15 cellular contexts compared by ENCODE assay signal in genomic region chr17:41339571-41340169, GRCh38. TPM values are rescaled to one million over a fixed set of nuclear protein-coding genes. Genes with fewer than 3 reads are reported as not detected.
DNase-seq lines count a peak whose midpoint lies in the region; TF ChIP-seq lines count a peak whose summit lies in the region.
"Had no signal": no experiment of that assay in that cellular context is flagged by ENCODE, and none has a peak within 500 bp of the region (broad histone marks: within the 10 kb centered on the region; RNA-seq: fewer than 3 reads in every experiment).

No MANE protein-coding gene starts in this region.

- H3K27me3 Mint-ChIP-seq in CD14-positive monocyte (ENCODE audit: low read depth in 3 of 3) (peaks cover 3 to 9% (median 6%) of the 10 kb centered on the region in 3 donors), mesothelial cell of epicardium (ENCODE audit: low read depth) (no peaks in the 10 kb centered on the region)
- no peaks in the 10 kb centered on the region for H3K27me3 Mint-ChIP-seq in CD8-positive, alpha-beta memory T cell

- no peaks in the 10 kb centered on the region for H3K79me2 ChIP-seq in mammary epithelial cell (ENCODE audit: insufficient read depth, low read length)

- CTCF ChIA-PET in CD8-positive, alpha-beta memory T cell (lab: Charles Lee), result interaction anchor here (1.0 to 2.5 kb wide), 6 partner anchors 9 to 323 kb away, joined by 3 to 7 read pairs (median 4); partner anchors contain the start of genes KRT33A and KRTAP16-1
- CTCF ChIA-PET in mammary epithelial cell (lab: Charles Lee; ENCODE audit: low non-redundant PET), result no interaction called here

- DNase-seq in CD14-positive monocyte (ENCODE audit: low spot score) (no peak), mammary epithelial cell (no peak), mesothelial cell of epicardium (ENCODE audit: low spot score in 2 of 2, unreplicated experiment in 2 of 2) (no peak), H7 (no peak), T-helper 9 cell (no peak), mucosa of gallbladder (ENCODE audit: low spot score) (no peak)
- DNase-seq in CD8-positive, alpha-beta memory T cell, result no peak
- DNase-seq: caudate nucleus; NCI-H1417 treated with DMSO at 0.1 percent for 48 hours; NCI-H446 treated with DMSO at 0.1 percent for 48 hours; retina; stimulated activated CD4-positive, alpha-beta T cell treated with anti-CD3 and anti-CD28 coated beads, Interleukin-2, amount 100 ng/mL, for 24 hours; uterus had no signal

- H3K9ac ChIP-seq in mammary epithelial cell (ENCODE audit: insufficient read depth, low read length), result peak overlapping the region; percentile 5

- H3K36me3 Mint-ChIP-seq in CD14-positive monocyte (peaks cover 0 to 2% of the 10 kb centered on the region in 2 donors), mesothelial cell of epicardium (peaks cover 7% of the 10 kb centered on the region)
- peaks cover 3 to 24% (median 5%) of the 10 kb centered on the region in 3 donors for H3K36me3 Mint-ChIP-seq in CD8-positive, alpha-beta memory T cell

- dilution Hi-C loops in mammary epithelial cell (cut with HindIII; ENCODE audit: low sequenced_read_pairs), result no loop called here

- peak overlapping the region; percentile 51 to 95 (median 89) for H3K27ac Mint-ChIP-seq in CD14-positive monocyte
- peak overlapping the region; percentile 92 to 99 (median 98) for H3K27ac Mint-ChIP-seq in CD8-positive, alpha-beta memory T cell
- peak overlapping the region; percentile 9 for H3K27ac Mint-ChIP-seq in mesothelial cell of epicardium

- in situ Hi-C loops in mammary epithelial cell (cut with MboI; ENCODE audit: low sequenced_read_pairs in 2 of 2), result no loop called here

- H4K20me1 ChIP-seq in mammary epithelial cell (ENCODE audit: insufficient read depth, low read length), result no peaks in the 10 kb centered on the region

- peak overlapping the region; percentile 21 for H3K4me3 ChIP-seq in CD8-positive, alpha-beta memory T cell (ENCODE audit: low read length)
- no peak overlapping the region for H3K4me3 ChIP-seq in mammary epithelial cell (replicated peaks in 1 of 3; ENCODE audit: insufficient read depth in 1 of 3, low read depth in 2 of 3, low read length in 3 of 3)
- no peak overlapping the region for H3K4me3 ChIP-seq in H7 (ENCODE audit: insufficient read depth, low read depth, low read length)
- H3K4me3 ChIP-seq: K562, uterus had no signal

- intact Hi-C loops in CD14-positive monocyte (cut with micrococcal nuclease), result loop anchor here in 1 of 2 donors (1.0 kb wide), 1 partner anchor 16 kb away; no protein-coding TSS in a partner anchor
- intact Hi-C loops in mammary epithelial cell (cut with micrococcal nuclease), result no loop called here

- H3K36me3 ChIP-seq in CD8-positive, alpha-beta memory T cell (ENCODE audit: insufficient read depth, low read length), result no peaks in the 10 kb centered on the region
- H3K36me3 ChIP-seq in mammary epithelial cell (ENCODE audit: insufficient read depth, low read length) (no peaks in the 10 kb centered on the region), H7 (replicated peaks; ENCODE audit: control insufficient read depth, insufficient read depth, low read length) (no peaks in the 10 kb centered on the region)
- H3K36me3 ChIP-seq: uterus had no signal

- no peak overlapping the region for H3K4me2 ChIP-seq in mammary epithelial cell (ENCODE audit: insufficient read depth, low read depth, low read length)

- H3K4me1 Mint-ChIP-seq in CD14-positive monocyte (peaks cover 25% of the 10 kb centered on the region), mesothelial cell of epicardium (peaks cover 17% of the 10 kb centered on the region)
- H3K4me1 Mint-ChIP-seq in CD8-positive, alpha-beta memory T cell, result peaks cover 82 to 92% (median 88%) of the 10 kb centered on the region in 3 donors

- H3K4me3 Mint-ChIP-seq in CD14-positive monocyte (peak overlapping the region in 1 of 2 donors; percentile 56), mesothelial cell of epicardium (no peak overlapping the region)
- peak overlapping the region; percentile 40 to 87 (median 75) for H3K4me3 Mint-ChIP-seq in CD8-positive, alpha-beta memory T cell

- POLR2A ChIA-PET in CD8-positive, alpha-beta memory T cell (lab: Charles Lee), result no interaction called here

- H3K27ac ChIP-seq in CD8-positive, alpha-beta memory T cell (ENCODE audit: low read depth, low read length), result peak overlapping the region; percentile 54
- peak overlapping the region; percentile 68 for H3K27ac ChIP-seq in mammary epithelial cell (ENCODE audit: insufficient read depth, low read depth, low read length)
- H3K27ac ChIP-seq: uterus had no signal

- BruUV-seq in mammary epithelial cell (replicated peaks; lab: Mats Ljungman, UMichigan), result no TSS peak

- TF ChIP-seq CTCF in CD14-positive monocyte (IDR thresholded peaks at IDR 0.05) (no peak), mammary epithelial cell (conservative IDR thresholded peaks at IDR 0.05 in 1 of 2, IDR thresholded peaks at IDR 0.05 in 1 of 2; ENCODE audit: extremely low read depth in 1 of 2, insufficient read depth in 1 of 2, low read depth in 1 of 2, low read length in 2 of 2) (no peak), mesothelial cell of epicardium (IDR thresholded peaks at IDR 0.05; ENCODE audit: unreplicated experiment) (no peak)

- H2AFZ ChIP-seq in mammary epithelial cell (ENCODE audit: low read depth, low read length), result no peak overlapping the region

- 63% methylated on average over 2 of the region's 2 CpGs for WGBS in mammary epithelial cell (ENCODE audit: low coverage, missing lambda C conversion rate)

- H3K4me1 ChIP-seq in CD8-positive, alpha-beta memory T cell (ENCODE audit: insufficient read depth, low read length), result peaks cover 78% of the 10 kb centered on the region
- peaks cover 15% of the 10 kb centered on the region for H3K4me1 ChIP-seq in mammary epithelial cell (ENCODE audit: insufficient read depth, low read length)
- H3K4me1 ChIP-seq: uterus had no signal

- H3K27me3 ChIP-seq in CD8-positive, alpha-beta memory T cell (ENCODE audit: insufficient read depth, low read length, poor library complexity, severe bottlenecking), result no peaks in the 10 kb centered on the region
- no peaks in the 10 kb centered on the region for H3K27me3 ChIP-seq in mammary epithelial cell (ENCODE audit: insufficient read depth, low read length)
- H3K27me3 ChIP-seq in H7 (ENCODE audit: control insufficient read depth, insufficient read depth, low read length), result no peaks in the 10 kb centered on the region
- H3K27me3 ChIP-seq: uterus had no signal

- H3K9me3 Mint-ChIP-seq in CD14-positive monocyte (peaks cover 10 to 20% (median 19%) of the 10 kb centered on the region in 7 donors), mesothelial cell of epicardium (peaks cover 17% of the 10 kb centered on the region)
- peaks cover 10 to 24% (median 16%) of the 10 kb centered on the region in 5 donors for H3K9me3 Mint-ChIP-seq in CD8-positive, alpha-beta memory T cell

- H3K9me3 ChIP-seq in CD8-positive, alpha-beta memory T cell (ENCODE audit: low read length), result peaks cover 4% of the 10 kb centered on the region
- H3K9me3 ChIP-seq in mammary epithelial cell (replicated peaks; ENCODE audit: insufficient read depth, low read length), result no peaks in the 10 kb centered on the region
- H3K9me3 ChIP-seq: uterus had no signal

RNA-seq across cellular contexts. Expression of gene KRT33A, which starts 11.0 kb away (rescaled TPM):
- polyA plus RNA-seq in CD14-positive monocyte (not detected), mammary epithelial cell (not detected)
- total RNA-seq in CD8-positive, alpha-beta memory T cell, result not detected
- not detected for polyA plus RNA-seq in CD8-positive, alpha-beta memory T cell
- total RNA-seq in mammary epithelial cell (not detected), mesothelial cell of epicardium (not detected in 3 replicates), mucosa of gallbladder (not detected)
- polyA minus RNA-seq in mammary epithelial cell, result not detected
- total RNA-seq in H7 (2014; rRNA removed; shearing (Covaris generic)), result not detected in 2 replicates
- total RNA-seq: G401, K562, uterus had no signal
- polyA plus RNA-seq: K562 had no signal

RNA-seq across cellular contexts. Expression of gene KRTAP17-1, which starts 24.2 kb away (rescaled TPM):
- polyA plus RNA-seq in CD14-positive monocyte (not detected), mammary epithelial cell (not detected)
- total RNA-seq in CD8-positive, alpha-beta memory T cell, result not detected
- polyA plus RNA-seq in CD8-positive, alpha-beta memory T cell, result not detected
- total RNA-seq in mammary epithelial cell (not detected), mesothelial cell of epicardium (not detected in 3 replicates), mucosa of gallbladder (not detected)
- polyA minus RNA-seq in mammary epithelial cell, result not detected
- not detected in 2 replicates for total RNA-seq in H7 (2014; rRNA removed; shearing (Covaris generic))
- total RNA-seq: G401, K562, uterus had no signal
- polyA plus RNA-seq: K562 had no signal

RNA-seq across cellular contexts. Expression of gene KRT33B, which starts 29.9 kb away (rescaled TPM):
- not detected for polyA plus RNA-seq in CD14-positive monocyte
- total RNA-seq in CD8-positive, alpha-beta memory T cell, result not detected
- polyA plus RNA-seq in CD8-positive, alpha-beta memory T cell, result not detected
- total RNA-seq in mammary epithelial cell, result under 1 TPM in 1 of 2 donors, not detected in 1; 0.17 TPM
- polyA plus RNA-seq in mammary epithelial cell, result 0.06 TPM
- not detected for polyA minus RNA-seq in mammary epithelial cell
- not detected in 3 replicates for total RNA-seq in mesothelial cell of epicardium
- total RNA-seq in H7 (2014; rRNA removed; shearing (Covaris generic)), result not detected in 2 replicates
- not detected for total RNA-seq in mucosa of gallbladder
- total RNA-seq: G401, K562, uterus had no signal
- polyA plus RNA-seq: K562 had no signal

RNA-seq across cellular contexts. Expression of gene KRTAP16-1, which starts 30.6 kb away (rescaled TPM):
- not detected for polyA plus RNA-seq in CD14-positive monocyte
- not detected for total RNA-seq in CD8-positive, alpha-beta memory T cell
- 0.58 TPM for polyA plus RNA-seq in CD8-positive, alpha-beta memory T cell
- total RNA-seq in mammary epithelial cell, result not detected
- not detected for polyA plus RNA-seq in mammary epithelial cell
- not detected for polyA minus RNA-seq in mammary epithelial cell
- not detected in 3 replicates for total RNA-seq in mesothelial cell of epicardium
- total RNA-seq in H7 (2014; rRNA removed; shearing (Covaris generic)), result not detected in 2 replicates
- not detected for total RNA-seq in mucosa of gallbladder
- total RNA-seq: G401, K562, uterus had no signal
- polyA plus RNA-seq: K562 had no signal

RNA-seq across cellular contexts. Expression of gene KRTAP29-1, which starts 37.0 kb away (rescaled TPM):
- polyA plus RNA-seq in CD14-positive monocyte, result not detected
- total RNA-seq in CD8-positive, alpha-beta memory T cell, result not detected
- polyA plus RNA-seq in CD8-positive, alpha-beta memory T cell, result 0.22 TPM
- under 1 TPM in 1 of 2 donors, not detected in 1; 0.17 TPM for total RNA-seq in mammary epithelial cell
- not detected for polyA plus RNA-seq in mammary epithelial cell
- not detected for polyA minus RNA-seq in mammary epithelial cell
- total RNA-seq in mesothelial cell of epicardium, result not detected in 3 replicates
- not detected in 2 replicates for total RNA-seq in H7 (2014; rRNA removed; shearing (Covaris generic))
- total RNA-seq in mucosa of gallbladder, result not detected
- total RNA-seq: G401, K562, uterus had no signal
- polyA plus RNA-seq: K562 had no signal

Comparison
In these comparisons a context has a peak if more than half of its experiments do, and no peak if none do; other contexts are left out.
1. H3K27ac Mint-ChIP-seq: peak in every context shown above with its lines; median percentile 98 in CD8-positive, alpha-beta memory T cell; 89 in CD14-positive monocyte; 9 in mesothelial cell of epicardium.